ENCODE assay signal across 2 cellular contexts in the genomic region with DNA sequence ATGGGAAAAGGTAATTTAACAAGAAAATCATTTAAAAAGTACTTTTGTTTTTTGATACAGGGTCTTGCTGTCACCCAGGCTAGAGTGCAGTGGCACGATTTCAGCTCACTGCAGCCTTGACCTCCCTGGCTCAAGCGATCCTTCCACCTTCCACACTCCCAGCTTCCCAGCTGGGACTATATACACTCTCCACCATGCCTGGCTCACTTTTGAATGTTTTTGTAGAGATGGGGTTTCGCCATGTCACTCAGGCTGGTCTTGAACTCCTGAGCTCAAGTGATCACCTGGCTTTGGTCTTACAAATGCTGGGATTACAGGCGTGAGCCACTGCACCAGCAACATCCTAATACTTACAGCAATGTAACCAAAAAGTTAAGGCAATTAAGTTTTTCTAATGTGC.
TF ChIP-seq lines count a peak whose summit lies in the region.

No MANE protein-coding gene starts in this region.

TF ChIP-seq in A549, 52 proteins besides CTCF, POLR2A, EP300 and RAD21:
- no peak for TF ChIP-seq ZC3H11A (IDR thresholded peaks at IDR 0.05)
- 0 out of 2 replicates have a peak, but pooled peaks have one; percentile 41 for TF ChIP-seq FOSB (CRISPR knock-in tag; IDR thresholded peaks at IDR 0.05)
- TF ChIP-seq TFCP2L1 (CRISPR knock-in tag; IDR thresholded peaks at IDR 0.05): 0 out of 2 replicates have a peak, but pooled peaks have one; percentile 10
- TF ChIP-seq SREBF2 (IDR thresholded peaks at IDR 0.05): no peak
- TF ChIP-seq, protein P1, sequence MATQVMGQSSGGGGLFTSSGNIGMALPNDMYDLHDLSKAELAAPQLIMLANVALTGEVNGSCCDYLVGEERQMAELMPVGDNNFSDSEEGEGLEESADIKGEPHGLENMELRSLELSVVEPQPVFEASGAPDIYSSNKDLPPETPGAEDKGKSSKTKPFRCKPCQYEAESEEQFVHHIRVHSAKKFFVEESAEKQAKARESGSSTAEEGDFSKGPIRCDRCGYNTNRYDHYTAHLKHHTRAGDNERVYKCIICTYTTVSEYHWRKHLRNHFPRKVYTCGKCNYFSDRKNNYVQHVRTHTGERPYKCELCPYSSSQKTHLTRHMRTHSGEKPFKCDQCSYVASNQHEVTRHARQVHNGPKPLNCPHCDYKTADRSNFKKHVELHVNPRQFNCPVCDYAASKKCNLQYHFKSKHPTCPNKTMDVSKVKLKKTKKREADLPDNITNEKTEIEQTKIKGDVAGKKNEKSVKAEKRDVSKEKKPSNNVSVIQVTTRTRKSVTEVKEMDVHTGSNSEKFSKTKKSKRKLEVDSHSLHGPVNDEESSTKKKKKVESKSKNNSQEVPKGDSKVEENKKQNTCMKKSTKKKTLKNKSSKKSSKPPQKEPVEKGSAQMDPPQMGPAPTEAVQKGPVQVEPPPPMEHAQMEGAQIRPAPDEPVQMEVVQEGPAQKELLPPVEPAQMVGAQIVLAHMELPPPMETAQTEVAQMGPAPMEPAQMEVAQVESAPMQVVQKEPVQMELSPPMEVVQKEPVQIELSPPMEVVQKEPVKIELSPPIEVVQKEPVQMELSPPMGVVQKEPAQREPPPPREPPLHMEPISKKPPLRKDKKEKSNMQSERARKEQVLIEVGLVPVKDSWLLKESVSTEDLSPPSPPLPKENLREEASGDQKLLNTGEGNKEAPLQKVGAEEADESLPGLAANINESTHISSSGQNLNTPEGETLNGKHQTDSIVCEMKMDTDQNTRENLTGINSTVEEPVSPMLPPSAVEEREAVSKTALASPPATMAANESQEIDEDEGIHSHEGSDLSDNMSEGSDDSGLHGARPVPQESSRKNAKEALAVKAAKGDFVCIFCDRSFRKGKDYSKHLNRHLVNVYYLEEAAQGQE (IDR thresholded peaks at IDR 0.05): no peak

TF ChIP-seq in H1, 55 proteins besides CTCF, POLR2A, EP300 and RAD21:
- TF ChIP-seq HDAC2 (IDR thresholded peaks at IDR 0.05; ENCODE audit: borderline replicate concordance in 1 of 2, low read depth in 2 of 2, low read length in 2 of 2): no peak
- TF ChIP-seq, protein P2, sequence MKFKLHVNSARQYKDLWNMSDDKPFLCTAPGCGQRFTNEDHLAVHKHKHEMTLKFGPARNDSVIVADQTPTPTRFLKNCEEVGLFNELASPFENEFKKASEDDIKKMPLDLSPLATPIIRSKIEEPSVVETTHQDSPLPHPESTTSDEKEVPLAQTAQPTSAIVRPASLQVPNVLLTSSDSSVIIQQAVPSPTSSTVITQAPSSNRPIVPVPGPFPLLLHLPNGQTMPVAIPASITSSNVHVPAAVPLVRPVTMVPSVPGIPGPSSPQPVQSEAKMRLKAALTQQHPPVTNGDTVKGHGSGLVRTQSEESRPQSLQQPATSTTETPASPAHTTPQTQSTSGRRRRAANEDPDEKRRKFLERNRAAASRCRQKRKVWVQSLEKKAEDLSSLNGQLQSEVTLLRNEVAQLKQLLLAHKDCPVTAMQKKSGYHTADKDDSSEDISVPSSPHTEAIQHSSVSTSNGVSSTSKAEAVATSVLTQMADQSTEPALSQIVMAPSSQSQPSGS (IDR thresholded peaks at IDR 0.05; ENCODE audit: low read length): peak; percentile 41; the same call in 1 of the 2 replicates
- TF ChIP-seq SIRT6 (IDR thresholded peaks at IDR 0.05; ENCODE audit: low read length): peak; percentile 78
- TF ChIP-seq GABPA (IDR thresholded peaks at IDR 0.05; ENCODE audit: borderline replicate concordance, insufficient read depth, low read length): no peak
- no peak for TF ChIP-seq TBP (IDR thresholded peaks at IDR 0.05; ENCODE audit: low read depth, low read length)
- TF ChIP-seq POLR2AphosphoS5 (IDR thresholded peaks at IDR 0.05; ENCODE audit: low read depth, low read length): peak; percentile 85
- TF ChIP-seq CHD2 (IDR thresholded peaks at IDR 0.05; ENCODE audit: low read length): no peak
